Comparison of ENCODE assay signal across 11 cellular contexts in the genomic region with DNA sequence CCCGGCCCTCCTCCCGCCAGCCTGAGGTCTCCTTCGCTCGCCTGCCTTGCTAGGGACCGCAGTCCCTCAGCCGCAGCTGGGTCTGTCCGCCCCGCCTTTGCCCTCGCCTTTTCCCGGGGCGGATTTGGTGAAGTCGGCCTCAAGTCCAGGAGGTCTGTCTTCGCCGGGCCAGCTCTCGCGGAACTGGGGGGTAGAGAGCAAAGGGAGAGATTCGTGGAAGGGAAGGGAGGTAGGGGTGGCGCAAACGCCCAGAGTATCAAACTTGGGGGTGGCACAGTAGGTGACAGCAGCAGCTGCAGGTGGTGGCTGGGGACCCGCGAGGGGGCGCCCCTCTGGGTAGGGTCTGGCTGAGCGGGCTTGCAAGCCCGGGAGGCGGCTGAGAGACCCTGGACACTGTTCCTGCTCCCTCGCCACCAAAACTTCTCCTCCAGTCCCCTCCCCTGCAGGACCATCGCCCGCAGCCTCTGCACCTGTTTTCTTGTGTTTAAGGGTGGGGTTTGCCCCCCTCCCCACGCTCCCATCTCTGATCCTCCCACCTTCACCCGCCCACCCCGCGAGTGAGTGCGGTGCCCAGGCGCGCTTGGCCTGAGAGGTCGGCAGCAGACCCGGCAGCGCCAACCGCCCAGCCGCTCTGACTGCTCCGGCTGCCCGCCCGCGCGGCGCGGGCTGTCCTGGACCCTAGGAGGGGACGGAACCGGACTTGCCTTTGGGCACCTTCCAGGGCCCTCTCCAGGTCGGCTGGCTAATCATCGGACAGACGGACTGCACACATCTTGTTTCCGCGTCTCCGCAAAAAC. TPM values are rescaled to one million over a fixed set of nuclear protein-coding genes. Genes with fewer than 3 reads are reported as not detected.
A peak's percentile ranks its signal among the peaks of the same experiment; 100 is the strongest.
DNase-seq lines count a peak whose midpoint lies in the region; ATAC-seq and TF ChIP-seq lines count a peak whose summit lies in the region.
"Had no signal": no experiment of that assay in that cellular context is flagged by ENCODE, and none has a peak within 500 bp of the region (broad histone marks: within the 10 kb centered on the region; RNA-seq: fewer than 3 reads in every experiment).

A gene with protein sequence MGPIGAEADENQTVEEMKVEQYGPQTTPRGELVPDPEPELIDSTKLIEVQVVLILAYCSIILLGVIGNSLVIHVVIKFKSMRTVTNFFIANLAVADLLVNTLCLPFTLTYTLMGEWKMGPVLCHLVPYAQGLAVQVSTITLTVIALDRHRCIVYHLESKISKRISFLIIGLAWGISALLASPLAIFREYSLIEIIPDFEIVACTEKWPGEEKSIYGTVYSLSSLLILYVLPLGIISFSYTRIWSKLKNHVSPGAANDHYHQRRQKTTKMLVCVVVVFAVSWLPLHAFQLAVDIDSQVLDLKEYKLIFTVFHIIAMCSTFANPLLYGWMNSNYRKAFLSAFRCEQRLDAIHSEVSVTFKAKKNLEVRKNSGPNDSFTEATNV (plus strand): TSS at position 379 of the 797 bp plus-strand sequence. CDS start 5,304 bp downstream, outside the sequence.

- H3K4me3 Mint-ChIP-seq in type B pancreatic cell: peak within 1 kb of the TSS; percentile 84
- H3K4me3 Mint-ChIP-seq: activated CD4-positive, alpha-beta memory T cell treated with anti-CD3 and anti-CD28 coated beads, Interleukin-2, amount 10 ng/mL, durations not matched to agents 7 days and 5 days had no signal

- H3K27ac Mint-ChIP-seq in type B pancreatic cell: no peak within 1 kb of the TSS
- H3K27ac Mint-ChIP-seq: activated CD4-positive, alpha-beta memory T cell treated with anti-CD3 and anti-CD28 coated beads, Interleukin-2, amount 10 ng/mL, durations not matched to agents 7 days and 5 days had no signal

- no peak within 1 kb of the TSS for H3K27ac ChIP-seq in esophagus muscularis mucosa (replicated peaks in 1 of 4)
- H3K27ac ChIP-seq in muscle layer of duodenum (ENCODE audit: low read length): no peak within 1 kb of the TSS
- H3K27ac ChIP-seq: SJSA1 had no signal

- peaks cover 82% of the 10 kb centered on the region for H3K27me3 Mint-ChIP-seq in type B pancreatic cell

- H3K4me1 ChIP-seq in esophagus muscularis mucosa: peaks cover 5 to 16% (median 16%) of the 10 kb centered on the region in 4 donors
- peaks cover 0 to 17% of the 10 kb centered on the region in 2 donors for H3K4me1 ChIP-seq in muscle layer of duodenum (ENCODE audit: control insufficient read depth in 1 of 2, insufficient read depth in 2 of 2, low read length in 2 of 2)
- H3K4me1 ChIP-seq: SJSA1 had no signal

- no peak for TF ChIP-seq EP300 in esophagus muscularis mucosa (IDR thresholded peaks at IDR 0.05)

- WGBS in esophagus muscularis mucosa: 8% methylated on average over 20 of the region's 55 CpGs

- peaks cover 0 to 45% (median 7%) of the 10 kb centered on the region in 4 donors for H3K27me3 ChIP-seq in esophagus muscularis mucosa
- peaks cover 10% of the 10 kb centered on the region for H3K27me3 ChIP-seq in muscle layer of duodenum (ENCODE audit: low read depth, low read length)

- TF ChIP-seq POLR2A in esophagus muscularis mucosa (IDR thresholded peaks at IDR 0.05; ENCODE audit: low read depth): no peak

- intact Hi-C loops in Right ventricle myocardium inferior (cut with DNase I) (no loop called here), left ventricle myocardium superior (cut with micrococcal nuclease) (no loop called here), esophagus muscularis mucosa (cut with DNase I) (no loop called here)

- H3K36me3 ChIP-seq in esophagus muscularis mucosa (no peaks in the 10 kb centered on the region), muscle layer of duodenum (ENCODE audit: control insufficient read depth in 1 of 2, insufficient read depth in 2 of 2, low read length in 2 of 2) (no peaks in the 10 kb centered on the region)
- H3K36me3 ChIP-seq: SJSA1 had no signal

- DNase-seq in Right ventricle myocardium inferior (ENCODE audit: missing footprints) (peak; percentile 45), left ventricle myocardium superior (no peak), esophagus muscularis mucosa (ENCODE audit: extremely low spot score) (no peak), type B pancreatic cell (ENCODE audit: extremely low spot score, unreplicated experiment) (peak; percentile 69), CD1c-positive myeloid dendritic cell (ENCODE audit: extremely low spot score) (no peak), epidermal melanocyte (ENCODE audit: insufficient read length, low spot score) (no peak)
- DNase-seq: activated CD4-positive, alpha-beta memory T cell treated with anti-CD3 and anti-CD28 coated beads, Interleukin-2, amount 10 ng/mL, durations not matched to agents 7 days and 5 days; NCI-H1436 treated with DMSO at 0.1 percent for 48 hours had no signal

- H3K9me3 ChIP-seq in esophagus muscularis mucosa (no peaks in the 10 kb centered on the region), muscle layer of duodenum (ENCODE audit: control insufficient read depth in 1 of 2, low read length in 2 of 2) (no peaks in the 10 kb centered on the region)

- H3K9me3 Mint-ChIP-seq in type B pancreatic cell: no peaks in the 10 kb centered on the region
- H3K9me3 Mint-ChIP-seq: activated CD4-positive, alpha-beta memory T cell treated with anti-CD3 and anti-CD28 coated beads, Interleukin-2, amount 10 ng/mL, durations not matched to agents 7 days and 5 days had no signal

- H3K36me3 Mint-ChIP-seq in type B pancreatic cell: no peaks in the 10 kb centered on the region

- ATAC-seq in Right ventricle myocardium inferior (no peak), left ventricle myocardium superior (no peak), HG02852 (IDR thresholded peaks at IDR 0.05; ENCODE audit: unreplicated experiment) (no peak)

- TF ChIP-seq CTCF in esophagus muscularis mucosa (IDR thresholded peaks at IDR 0.05): no peak
- TF ChIP-seq CTCF in type B pancreatic cell (conservative IDR thresholded peaks at IDR 0.05): peak; percentile 57

- H3K4me3 ChIP-seq in esophagus muscularis mucosa: peak within 1 kb of the TSS; percentile 2 to 30 (median 30)
- H3K4me3 ChIP-seq in muscle layer of duodenum (ENCODE audit: low read depth in 1 of 2, low read length in 2 of 2): peak within 1 kb of the TSS; percentile 17 to 60
- H3K4me3 ChIP-seq: SJSA1 had no signal

- peaks cover 7% of the 10 kb centered on the region for H3K4me1 Mint-ChIP-seq in type B pancreatic cell (ENCODE audit: unreplicated experiment)
- H3K4me1 Mint-ChIP-seq: activated CD4-positive, alpha-beta memory T cell treated with anti-CD3 and anti-CD28 coated beads, Interleukin-2, amount 10 ng/mL, durations not matched to agents 7 days and 5 days had no signal

RNA-seq across cellular contexts. Expression of the gene that starts here (rescaled TPM):
- total RNA-seq in Right ventricle myocardium inferior (not detected), left ventricle myocardium superior (not detected), esophagus muscularis mucosa (under 1 TPM in 2 of 4 donors, not detected in 2; 0.33 to 0.39 TPM), type B pancreatic cell (ENCODE audit: low replicate concordance) (0.43 TPM in 1 of 2 replicates, not detected in the other)
- total RNA-seq: activated CD4-positive, alpha-beta memory T cell treated with anti-CD3 and anti-CD28 coated beads, Interleukin-2, amount 10 ng/mL, durations not matched to agents 7 days and 5 days; SJSA1 had no signal

Comparison
In these comparisons a context has a peak if more than half of its experiments do, and no peak if none do; other contexts are left out.
1. Peak in DNase-seq in Right ventricle myocardium inferior; RNA of the gene not detected or under 1 TPM.
2. Peak in DNase-seq in type B pancreatic cell; RNA of the gene not detected or under 1 TPM.